Comparison of ENCODE assay signal across 8 cellular contexts in the genomic region with DNA sequence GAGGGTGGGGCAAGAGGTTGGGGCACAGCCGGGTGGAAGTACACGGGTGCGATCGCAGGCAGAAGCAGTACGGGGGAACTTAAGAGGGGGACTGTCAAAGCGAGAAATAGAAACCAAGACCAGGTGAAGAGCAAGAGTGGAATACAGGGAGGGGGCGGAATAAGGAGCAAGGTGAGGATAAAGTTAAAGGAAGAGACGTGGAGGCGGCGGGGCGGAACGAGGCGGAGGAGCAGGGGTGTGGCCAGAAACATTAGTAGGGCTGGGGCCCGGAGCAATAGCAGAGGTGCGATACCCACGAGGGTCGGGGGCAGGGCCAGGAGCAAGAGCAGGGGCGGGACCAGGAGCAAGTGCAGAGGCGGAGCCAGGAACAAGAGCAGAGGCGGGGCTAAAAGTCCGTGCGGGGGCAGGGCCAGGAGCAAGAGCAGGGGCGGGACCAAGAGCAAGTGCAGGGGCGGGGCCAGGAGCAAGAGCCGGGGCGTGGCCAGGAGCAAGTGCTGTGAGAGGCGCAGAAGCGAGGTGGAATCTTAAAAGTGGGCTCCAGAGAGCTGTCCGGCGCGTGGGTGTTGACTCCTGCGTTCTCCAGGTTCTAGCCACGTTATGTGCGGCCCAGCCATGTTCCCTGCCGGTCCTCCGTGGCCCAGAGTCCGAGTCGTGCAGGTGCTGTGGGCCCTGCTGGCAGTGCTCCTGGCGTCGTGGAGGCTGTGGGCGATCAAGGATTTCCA. TPM values are rescaled to one million over a fixed set of nuclear protein-coding genes. Genes with fewer than 3 reads are reported as not detected.
DNase-seq lines count a peak whose midpoint lies in the region; ATAC-seq and TF ChIP-seq lines count a peak whose summit lies in the region.

No MANE protein-coding gene starts in this region.

- WGBS in liver: 8% methylated on average over 41 of the region's 41 CpGs

- peak overlapping the region; percentile 67 to 83 (median 75) for H3K4me3 ChIP-seq in BLaER1 treated with 17β-estradiol and CSF1 and Interleukin-3, amounts not matched to agents 10 nM and 100 nM
- peak overlapping the region; percentile 71 to 94 (median 84) for H3K4me3 ChIP-seq in liver (ENCODE audit: low read depth in 1 of 3, low read length in 3 of 3)

- H3K27ac ChIP-seq in BLaER1 treated with 17β-estradiol and CSF1 and Interleukin-3, amounts not matched to agents 10 nM and 100 nM: peak overlapping the region; percentile 49 to 79 (median 66); a peak in 20 of 22 replicates
- peak overlapping the region; percentile 91 to 94 for H3K27ac ChIP-seq in liver (ENCODE audit: low read depth in 1 of 2, low read length in 2 of 2)

- H3K27me3 ChIP-seq in BLaER1 treated with 17β-estradiol and CSF1 and Interleukin-3, amounts not matched to agents 10 nM and 100 nM: no peaks in the 10 kb centered on the region
- H3K27me3 ChIP-seq in liver (ENCODE audit: control insufficient read depth in 4 of 4, insufficient read depth in 4 of 4, low read length in 3 of 4): no peaks in the 10 kb centered on the region

- ATAC-seq in GM19372 (IDR thresholded peaks at IDR 0.05; ENCODE audit: low read depth, unreplicated experiment) (peak; percentile 42), HG03521 (IDR thresholded peaks at IDR 0.05; ENCODE audit: unreplicated experiment) (peak; percentile 52)

- H3K4me2 ChIP-seq in BLaER1 treated with 17β-estradiol and CSF1 and Interleukin-3, amounts not matched to agents 10 nM and 100 nM: peak overlapping the region; percentile 84 to 98 (median 92)

- no peak for TF ChIP-seq CTCF in liver (IDR thresholded peaks at IDR 0.05; ENCODE audit: low read depth, low read length, missing input control)

- DNase-seq in NCI-H748 (lab: John Stamatoyannopoulos, UW; ENCODE audit: unreplicated experiment) (peak; percentile 95), dedifferentiated amniotic fluid mesenchymal stem cell (ENCODE audit: extremely low spot score) (peak; percentile 86)
- peak; percentile 94 for DNase-seq in activated CD4-positive, alpha-beta T cell treated with anti-CD3 and anti-CD28 coated beads, Interleukin-2, amount 50 U/mL, for 1 hour
- DNase-seq in stimulated activated CD4-positive, alpha-beta T cell treated with anti-CD3 and anti-CD28 coated beads, Interleukin-2, amount 100 ng/mL, for 48 hours: peak; percentile 93 to 96

- TF ChIP-seq RAD21 in liver (IDR thresholded peaks at IDR 0.05): no peak

- no peaks in the 10 kb centered on the region; a peak in 1 of 22 replicates for H4K20me1 ChIP-seq in BLaER1 treated with 17β-estradiol and CSF1 and Interleukin-3, amounts not matched to agents 10 nM and 100 nM

- H3K4me1 ChIP-seq in BLaER1 treated with 17β-estradiol and CSF1 and Interleukin-3, amounts not matched to agents 10 nM and 100 nM: peaks cover 8 to 15% (median 13%) of the 10 kb centered on the region in 10 experiments; a peak in 19 of 20 replicates
- H3K4me1 ChIP-seq in liver (ENCODE audit: control insufficient read depth in 4 of 4, insufficient read depth in 4 of 4, low read length in 3 of 4): peaks cover 3 to 15% (median 4%) of the 10 kb centered on the region in 4 donors

- peaks cover 0 to 1% (median 0%) of the 10 kb centered on the region in 11 experiments; a peak in 3 of 22 replicates for H3K36me3 ChIP-seq in BLaER1 treated with 17β-estradiol and CSF1 and Interleukin-3, amounts not matched to agents 10 nM and 100 nM
- no peaks in the 10 kb centered on the region for H3K36me3 ChIP-seq in liver (ENCODE audit: control insufficient read depth in 4 of 4, insufficient read depth in 3 of 4, low read depth in 1 of 4, low read length in 3 of 4)

- H3K9me3 ChIP-seq in BLaER1 treated with 17β-estradiol and CSF1 and Interleukin-3, amounts not matched to agents 10 nM and 100 nM (replicated peaks in 1 of 11): no peaks in the 10 kb centered on the region
- no peaks in the 10 kb centered on the region for H3K9me3 ChIP-seq in liver (ENCODE audit: control insufficient read depth in 4 of 4, low read length in 3 of 4)

- H3K9ac ChIP-seq in BLaER1 treated with 17β-estradiol and CSF1 and Interleukin-3, amounts not matched to agents 10 nM and 100 nM: peak overlapping the region; percentile 55 to 77 (median 74)
- H3K9ac ChIP-seq in liver (ENCODE audit: low read depth in 1 of 2, low read length in 2 of 2): peak overlapping the region; percentile 1 to 37

TF ChIP-seq in liver, 16 proteins besides CTCF, POLR2A, EP300 and RAD21:
- TF ChIP-seq NR2F2 (IDR thresholded peaks at IDR 0.05) (no peak), HNF4A (conservative IDR thresholded peaks at IDR 0.05) (peak in 1 of 2 donors; percentile 2), HNF4G (IDR thresholded peaks at IDR 0.05) (no peak), GABPA (IDR thresholded peaks at IDR 0.05 in 1 of 2, conservative IDR thresholded peaks at IDR 0.05 in 1 of 2) (peak in 1 of 2 donors; percentile 2), SP1 (IDR thresholded peaks at IDR 0.05) (peak; percentile 53), JUND (IDR thresholded peaks at IDR 0.05) (peak in 1 of 2 donors; percentile 8), MAX (IDR thresholded peaks at IDR 0.05) (no peak)
- TF ChIP-seq, protein P1, sequence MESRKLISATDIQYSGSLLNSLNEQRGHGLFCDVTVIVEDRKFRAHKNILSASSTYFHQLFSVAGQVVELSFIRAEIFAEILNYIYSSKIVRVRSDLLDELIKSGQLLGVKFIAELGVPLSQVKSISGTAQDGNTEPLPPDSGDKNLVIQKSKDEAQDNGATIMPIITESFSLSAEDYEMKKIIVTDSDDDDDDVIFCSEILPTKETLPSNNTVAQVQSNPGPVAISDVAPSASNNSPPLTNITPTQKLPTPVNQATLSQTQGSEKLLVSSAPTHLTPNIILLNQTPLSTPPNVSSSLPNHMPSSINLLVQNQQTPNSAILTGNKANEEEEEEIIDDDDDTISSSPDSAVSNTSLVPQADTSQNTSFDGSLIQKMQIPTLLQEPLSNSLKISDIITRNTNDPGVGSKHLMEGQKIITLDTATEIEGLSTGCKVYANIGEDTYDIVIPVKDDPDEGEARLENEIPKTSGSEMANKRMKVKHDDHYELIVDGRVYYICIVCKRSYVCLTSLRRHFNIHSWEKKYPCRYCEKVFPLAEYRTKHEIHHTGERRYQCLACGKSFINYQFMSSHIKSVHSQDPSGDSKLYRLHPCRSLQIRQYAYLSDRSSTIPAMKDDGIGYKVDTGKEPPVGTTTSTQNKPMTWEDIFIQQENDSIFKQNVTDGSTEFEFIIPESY (IDR thresholded peaks at IDR 0.05): no peak

RNA-seq across cellular contexts. Expression of gene CATSPERG, which starts 1.2 kb away (rescaled TPM):
- 1 to 10 TPM; 1.8 to 3.3 TPM for total RNA-seq in liver
- 1 to 10 TPM; 1.2 to 1.6 TPM for polyA plus RNA-seq in liver

RNA-seq across cellular contexts. Expression of gene KCNK6, which starts 17.2 kb away (rescaled TPM):
- total RNA-seq in liver: 1 to 10 TPM; 3.0 to 4.6 TPM
- 1 to 10 TPM; 1.2 to 2.5 TPM for polyA plus RNA-seq in liver

RNA-seq across cellular contexts. Expression of gene YIF1B, which starts 21.1 kb away (rescaled TPM):
- 10 to 100 TPM; 34.1 to 42.8 TPM for total RNA-seq in liver
- polyA plus RNA-seq in liver: 10 to 100 TPM; 43.0 to 74.1 TPM

RNA-seq across cellular contexts. Expression of gene C19orf33, which starts 32.7 kb away (rescaled TPM):
- total RNA-seq in liver: 1 to 10 TPM in 1 of 2 donors, not detected in 1; 1.6 TPM
- under 1 TPM in 1 of 2 donors, not detected in 1; 0.36 TPM for polyA plus RNA-seq in liver

RNA-seq across cellular contexts. Expression of gene PSMD8, which starts 37.6 kb away (rescaled TPM):
- total RNA-seq in liver: 100 to 1,000 TPM; 129 to 134 TPM
- 100 to 1,000 TPM in 1 of 2 donors, 10 to 100 TPM in 1; 89.3 to 110 TPM for polyA plus RNA-seq in liver

Comparison
In these comparisons a context has a peak if more than half of its experiments do, and no peak if none do; other contexts are left out.
1. Peak in every context shown above with its lines: DNase-seq, ATAC-seq, H3K4me3 ChIP-seq and H3K27ac ChIP-seq.